ENCODE assay signal across 4 cellular contexts in the genomic region with DNA sequence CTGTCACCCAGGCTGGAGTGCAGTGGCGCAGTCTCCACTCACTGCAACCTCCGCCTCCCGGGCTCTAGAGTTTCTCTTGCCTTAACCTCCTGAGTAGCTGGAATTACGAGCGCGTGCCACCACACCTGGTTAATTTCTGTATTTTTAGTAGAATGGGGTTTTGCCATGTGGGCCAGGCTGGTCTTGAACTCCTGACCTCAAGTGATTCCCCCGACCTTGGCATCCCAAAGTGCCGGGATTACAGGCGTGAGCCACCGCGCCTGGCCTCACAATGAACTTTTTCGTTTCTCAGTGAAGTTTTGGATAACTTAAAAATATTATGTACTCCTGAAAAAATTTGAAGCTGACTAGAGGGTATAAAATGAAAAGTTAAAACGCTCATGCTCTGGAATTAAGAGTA.
"Had no signal": no experiment of that assay in that cellular context is flagged by ENCODE, and none has a peak within 500 bp of the region (broad histone marks: within the 10 kb centered on the region; RNA-seq: fewer than 3 reads in every experiment).

No MANE protein-coding gene starts in this region.

- H3K9me3 Mint-ChIP-seq: GM23338, H9 had no signal

- DNase-seq: H9, HCEC 1CT, IMR-90 had no signal

- H3K27ac Mint-ChIP-seq: GM23338 had no signal

- H3K4me3 ChIP-seq: GM23338 had no signal

- ATAC-seq: GM23338 had no signal

- H3K4me3 Mint-ChIP-seq: GM23338, H9 had no signal
